ENCODE assay signal across 8 cellular contexts in the genomic region with DNA sequence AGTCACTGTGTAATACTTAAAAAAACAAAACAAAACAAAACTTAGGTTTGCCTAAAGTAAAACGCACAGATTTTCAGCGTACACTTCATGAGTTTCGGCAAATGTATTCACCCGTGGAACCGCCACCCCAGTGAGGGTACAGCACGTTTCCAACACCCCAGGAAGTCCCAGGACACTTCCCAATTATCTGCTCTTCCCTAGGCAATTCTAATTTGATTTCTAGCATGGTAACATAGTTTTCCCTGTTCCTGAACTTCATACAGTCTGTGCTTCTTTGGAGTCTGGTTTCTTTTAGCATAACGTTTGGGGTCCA. TPM values are rescaled to one million over a fixed set of nuclear protein-coding genes. Genes with fewer than 3 reads are reported as not detected.
DNase-seq lines count a peak whose midpoint lies in the region; ATAC-seq and TF ChIP-seq lines count a peak whose summit lies in the region.

No MANE protein-coding gene starts in this region.

- no peaks in the 10 kb centered on the region for H3K27me3 ChIP-seq in hepatocyte

- intact Hi-C loops in activated naive CD4-positive, alpha-beta T cell treated with anti-CD3 and anti-CD28 coated beads for 36 hours (cut with micrococcal nuclease) = loop anchor here (1.0 to 5.0 kb wide), 4 partner anchors 80 to 604 kb away; a partner anchor contains a TSS
- intact Hi-C loops in activated B cell treated with CpG ODN at 0.5 μM for 24 hours (cut with micrococcal nuclease) = loop anchor here (1.0 to 5.0 kb wide), 6 partner anchors 61 to 1031 kb away; a partner anchor contains a TSS

- H3K36me3 Mint-ChIP-seq in activated naive CD4-positive, alpha-beta T cell treated with anti-CD3 and anti-CD28 coated beads for 36 hours (ENCODE audit: low read depth) = no peaks in the 10 kb centered on the region
- H3K36me3 Mint-ChIP-seq in activated B cell treated with CpG ODN at 0.5 μM for 24 hours (ENCODE audit: low read depth) = peaks cover 5% of the 10 kb centered on the region

- H3K9me3 Mint-ChIP-seq in activated naive CD4-positive, alpha-beta T cell treated with anti-CD3 and anti-CD28 coated beads for 36 hours = no peaks in the 10 kb centered on the region
- no peaks in the 10 kb centered on the region for H3K9me3 Mint-ChIP-seq in activated B cell treated with CpG ODN at 0.5 μM for 24 hours

- H3K9me3 ChIP-seq in hepatocyte (ENCODE audit: low read depth) = no peaks in the 10 kb centered on the region

- H3K4me2 ChIP-seq in hepatocyte = peak overlapping the region; percentile 95

- 18% methylated on average over 7 of the region's 7 CpGs for whole genome bisulfite sequencing in hepatocyte (ENCODE audit: low lambda C conversion rate, missing lambda C conversion rate)

- H3K4me3 ChIP-seq in hepatocyte = peak overlapping the region; percentile 97

- no peak for DNase-seq in activated naive CD4-positive, alpha-beta T cell treated with anti-CD3 and anti-CD28 coated beads for 36 hours
- no peak for DNase-seq in activated naive CD4-positive, alpha-beta T cell treated with anti-CD3 and anti-CD28 coated beads, Interleukin-2, amount 50 U/mL, for 16 hours
- DNase-seq in activated B cell treated with CpG ODN at 0.5 μM for 24 hours (no peak), hepatocyte (ENCODE audit: low spot score) (no peak), H4 (ENCODE audit: low spot score) (no peak)
- peak; percentile 16 for DNase-seq in stimulated activated naive CD8-positive, alpha-beta T cell treated with anti-CD3 and anti-CD28 coated beads, Interleukin-15, Interleukin-2, amounts not matched to agents 100 U/mL and 50 U/mL, for 24 hours

- H3K27ac ChIP-seq in hepatocyte = peak overlapping the region; percentile 100

- no peaks in the 10 kb centered on the region for H3K27me3 Mint-ChIP-seq in activated naive CD4-positive, alpha-beta T cell treated with anti-CD3 and anti-CD28 coated beads for 36 hours (ENCODE audit: low read depth)
- no peaks in the 10 kb centered on the region for H3K27me3 Mint-ChIP-seq in activated B cell treated with CpG ODN at 0.5 μM for 24 hours

- no peaks in the 10 kb centered on the region for H4K20me1 ChIP-seq in hepatocyte (ENCODE audit: insufficient read depth, poor library complexity, severe bottlenecking)

- H3K27ac Mint-ChIP-seq in activated naive CD4-positive, alpha-beta T cell treated with anti-CD3 and anti-CD28 coated beads for 36 hours = peak overlapping the region; percentile 91
- H3K27ac Mint-ChIP-seq in activated B cell treated with CpG ODN at 0.5 μM for 24 hours = peak overlapping the region; percentile 98

- POLR2A ChIA-PET in activated B cell treated with CpG ODN at 0.5 μM for 24 hours (lab: Charles Lee) = interaction anchor here (1.2 to 2.0 kb wide), 2 partner anchors 12 to 80 kb away, joined by 3 to 9 read pairs; a partner anchor contains a TSS

- H3K9me2 ChIP-seq in hepatocyte (replicated peaks; ENCODE audit: insufficient read depth) = no peaks in the 10 kb centered on the region

- CTCF ChIA-PET in activated naive CD4-positive, alpha-beta T cell treated with anti-CD3 and anti-CD28 coated beads for 36 hours (lab: Charles Lee) = interaction anchor here (0.6 kb wide), 1 partner anchor 58 kb away, joined by 3 read pairs; no protein-coding TSS in a partner anchor
- CTCF ChIA-PET in activated B cell treated with CpG ODN at 0.5 μM for 24 hours (lab: Charles Lee) = no interaction called here

- peaks cover 33% of the 10 kb centered on the region for H3K79me2 ChIP-seq in hepatocyte

- H3K4me3 Mint-ChIP-seq in activated naive CD4-positive, alpha-beta T cell treated with anti-CD3 and anti-CD28 coated beads for 36 hours = peak overlapping the region; percentile 86
- peak overlapping the region; percentile 96 for H3K4me3 Mint-ChIP-seq in activated B cell treated with CpG ODN at 0.5 μM for 24 hours

- no peak for ATAC-seq in activated B cell treated with CpG ODN at 0.5 μM for 24 hours (ENCODE audit: low read depth)
- ATAC-seq in stimulated activated naive CD8-positive, alpha-beta T cell treated with anti-CD3 and anti-CD28 coated beads, Interleukin-15, Interleukin-2, amounts not matched to agents 100 U/mL and 50 U/mL, for 24 hours = no peak
- no peak for ATAC-seq in HG03439 (IDR thresholded peaks at IDR 0.05; ENCODE audit: unreplicated experiment)
- no peak for ATAC-seq in HG02610 (IDR thresholded peaks at IDR 0.05; ENCODE audit: unreplicated experiment)

- H3K4me1 Mint-ChIP-seq in activated naive CD4-positive, alpha-beta T cell treated with anti-CD3 and anti-CD28 coated beads for 36 hours (ENCODE audit: low read depth) = peaks cover 10% of the 10 kb centered on the region
- peaks cover 10% of the 10 kb centered on the region for H3K4me1 Mint-ChIP-seq in activated B cell treated with CpG ODN at 0.5 μM for 24 hours

- peaks cover 8% of the 10 kb centered on the region for H3K4me1 ChIP-seq in hepatocyte (ENCODE audit: insufficient read depth)

- TF ChIP-seq CTCF in activated B cell treated with CpG ODN at 0.5 μM for 24 hours (IDR thresholded peaks at IDR 0.05) = no peak
- TF ChIP-seq CTCF in hepatocyte (IDR thresholded peaks at IDR 0.05; ENCODE audit: poor library complexity) = no peak

- H3K36me3 ChIP-seq in hepatocyte (replicated peaks; ENCODE audit: insufficient read depth, low read depth) = no peaks in the 10 kb centered on the region

- H2AFZ ChIP-seq in hepatocyte = peak overlapping the region; percentile 96

RNA-seq across cellular contexts. Expression of a gene that starts 0.5 kb away (rescaled TPM):
- 10 to 100 TPM; 40.4 to 41.4 TPM for total RNA-seq in activated naive CD4-positive, alpha-beta T cell treated with anti-CD3 and anti-CD28 coated beads for 36 hours
- total RNA-seq in activated B cell treated with CpG ODN at 0.5 μM for 24 hours (73.3 and 85.8 TPM in 2 replicates), hepatocyte (32.6 and 34.5 TPM in 2 replicates)
- polyA plus RNA-seq in hepatocyte = 12.0 and 15.8 TPM in 2 replicates
- total RNA-seq in H4 (2014; rRNA removed; shearing (Covaris generic)) = 19.7 and 26.5 TPM in 2 replicates
